In the genomic region with DNA sequence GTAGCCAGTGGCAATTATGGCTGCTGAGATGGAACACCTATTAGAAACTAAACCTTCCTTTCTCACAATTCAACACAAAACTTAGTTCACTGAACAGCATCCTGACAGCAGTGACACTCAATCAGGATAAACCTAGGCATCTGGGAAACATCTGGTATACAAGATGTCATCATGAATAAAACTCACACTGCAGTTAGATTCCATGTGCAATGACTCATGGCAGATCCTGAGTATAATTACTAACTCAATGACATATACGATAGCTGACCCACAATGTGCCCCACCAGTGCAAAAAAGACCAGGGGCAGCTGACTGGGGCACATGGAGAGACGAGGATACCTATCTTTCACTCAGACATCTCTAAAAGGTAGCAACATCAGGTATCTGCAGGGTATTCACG, we compare ENCODE assay signal across 14 cellular contexts. TPM values are rescaled to one million over a fixed set of nuclear protein-coding genes. Genes with fewer than 3 reads are reported as not detected.
DNase-seq lines count a peak whose midpoint lies in the region; ATAC-seq and TF ChIP-seq lines count a peak whose summit lies in the region.
"Had no signal": no experiment of that assay in that cellular context is flagged by ENCODE, and none has a peak within 500 bp of the region (broad histone marks: within the 10 kb centered on the region; RNA-seq: fewer than 3 reads in every experiment).

No MANE protein-coding gene starts in this region.

- TF ChIP-seq POLR2A in IMR-90 (IDR thresholded peaks at IDR 0.05; ENCODE audit: low read depth, low read length): no peak

- peak overlapping the region; percentile 73 for H3K4me2 ChIP-seq in IMR-90 (ENCODE audit: low read depth, low read length)
- H3K4me2 ChIP-seq: BLaER1 treated with 17β-estradiol and CSF1 and Interleukin-3, amounts not matched to agents 10 nM and 100 nM had no signal

- peak overlapping the region; percentile 12 for H2BK20ac ChIP-seq in IMR-90 (ENCODE audit: low read depth, low read length)

- peak overlapping the region; percentile 49 for H3K4ac ChIP-seq in IMR-90 (ENCODE audit: low read depth, low read length)

- no peak overlapping the region for H3K18ac ChIP-seq in IMR-90 (ENCODE audit: low read depth, low read length)

- H2AK5ac ChIP-seq in IMR-90 (ENCODE audit: low read depth, low read length): peak overlapping the region; percentile 76

- peaks cover 42 to 80% of the 10 kb centered on the region in 2 experiments for H3K79me1 ChIP-seq in IMR-90 (ENCODE audit: low read depth in 1 of 2, low read length in 2 of 2)

- H3K27ac ChIP-seq in ACC112 (ENCODE audit: low read depth, low read length) (peak overlapping the region; percentile 27; the same call in 1 of the 2 replicates), IMR-90 (ENCODE audit: insufficient read depth, low read length) (peak overlapping the region; percentile 85; the same call in 1 of the 2 replicates)
- H3K27ac ChIP-seq: BLaER1 treated with 17β-estradiol and CSF1 and Interleukin-3, amounts not matched to agents 10 nM and 100 nM; thyroid gland had no signal

- no peak for TF ChIP-seq CTCF in IMR-90 (conservative IDR thresholded peaks at IDR 0.05; ENCODE audit: low read depth, low read length)

- peaks cover 57% of the 10 kb centered on the region for H3K79me2 ChIP-seq in ACC112 (ENCODE audit: control insufficient read depth, insufficient read depth, low read length, unreplicated experiment)

- H3K14ac ChIP-seq in IMR-90 (replicated peaks; ENCODE audit: low read depth, low read length): no peak overlapping the region

- H3K9ac ChIP-seq in IMR-90 (ENCODE audit: low read depth, low read length): no peak overlapping the region
- H3K9ac ChIP-seq: BLaER1 treated with 17β-estradiol and CSF1 and Interleukin-3, amounts not matched to agents 10 nM and 100 nM had no signal

- no peak for TF ChIP-seq RAD21 in IMR-90 (IDR thresholded peaks at IDR 0.05; ENCODE audit: low read length)

- no peak overlapping the region; the same call in 2 of the 3 replicates for H2BK15ac ChIP-seq in IMR-90 (ENCODE audit: low read depth, low read length)

- H3K56ac ChIP-seq in IMR-90 (ENCODE audit: extremely low read depth, insufficient read depth, low read length): no peak overlapping the region

- peak overlapping the region in 1 of 2 experiments; percentile 28; a peak in 1 of 4 replicates for H4K8ac ChIP-seq in IMR-90 (ENCODE audit: low read depth in 2 of 2, low read length in 2 of 2)

- CTCF ChIA-PET in IMR-90 (lab: Yijun Ruan, JAX): interaction anchor here (1.5 kb wide), 1 partner anchor 79 kb away, joined by 3 read pairs; no protein-coding TSS in a partner anchor

- H2AK9ac ChIP-seq in IMR-90 (replicated peaks; ENCODE audit: low read depth, low read length, poor library complexity): no peak overlapping the region

- ATAC-seq in IMR-90 (ENCODE audit: low read depth) (peak; percentile 66), GM21528 (IDR thresholded peaks at IDR 0.05; ENCODE audit: low FRiP score, unreplicated experiment) (no peak)
- ATAC-seq: natural killer cell treated with Interleukin-12 subunit alpha and Interleukin-12 subunit beta and Interleukin-15 and Interleukin-18, amount 100 ng/mL, for 72 hours had no signal

- peaks cover 62% of the 10 kb centered on the region for H4K20me1 ChIP-seq in IMR-90 (ENCODE audit: insufficient read depth, low read length)

- H4K91ac ChIP-seq in IMR-90 (ENCODE audit: insufficient read depth, low read depth, low read length): 0 out of 2 replicates have a peak overlapping the region, but pooled peaks have one; percentile 20

- H2AFZ ChIP-seq in ACC112 (ENCODE audit: low read length, unreplicated experiment): no peak overlapping the region
- no peak overlapping the region for H2AFZ ChIP-seq in IMR-90 (replicated peaks; ENCODE audit: low read length, poor library complexity)

- POLR2A ChIA-PET in IMR-90 (lab: Charles Lee; ENCODE audit: unreplicated experiment): no interaction called here

- peak overlapping the region; percentile 47 for H2BK5ac ChIP-seq in IMR-90 (ENCODE audit: low read depth, low read length, poor library complexity, severe bottlenecking)

- peaks cover 22% of the 10 kb centered on the region for H3K9me1 ChIP-seq in IMR-90 (ENCODE audit: insufficient read depth, low read length)

- dilution Hi-C loops in IMR-90 (cut with HindIII; ENCODE audit: low sequenced_read_pairs, unreplicated experiment): no loop called here

- no CpG with 5 or more reads among the region's 3 CpGs for WGBS in IMR-90 (ENCODE audit: extremely low coverage in 2 of 2, insufficient read length in 1 of 2), 2 experiments

- no peaks in the 10 kb centered on the region for H3K27me3 ChIP-seq in ACC112 (ENCODE audit: insufficient read depth, low read length)
- no peaks in the 10 kb centered on the region for H3K27me3 ChIP-seq in IMR-90 (ENCODE audit: control insufficient read depth, insufficient read depth, low read length)
- H3K27me3 ChIP-seq: BLaER1 treated with 17β-estradiol and CSF1 and Interleukin-3, amounts not matched to agents 10 nM and 100 nM; thyroid gland had no signal

- in situ Hi-C loops in IMR-90 (cut with MboI; ENCODE audit: low sequenced_read_pairs): no loop called here

- H3K23ac ChIP-seq in IMR-90 (ENCODE audit: low read depth, low read length): no peak overlapping the region

- H3K36me3 ChIP-seq in ACC112 (ENCODE audit: insufficient read depth, low read length): no peaks in the 10 kb centered on the region
- H3K36me3 ChIP-seq in IMR-90 (ENCODE audit: control insufficient read depth, insufficient read depth, low read length): no peaks in the 10 kb centered on the region
- H3K36me3 ChIP-seq: BLaER1 treated with 17β-estradiol and CSF1 and Interleukin-3, amounts not matched to agents 10 nM and 100 nM; thyroid gland had no signal

- intact Hi-C loops in IMR-90 (cut with micrococcal nuclease): loop anchor here (2.0 kb wide), 1 partner anchor 14 kb away; no protein-coding TSS in a partner anchor

- H3K9me3 ChIP-seq in IMR-90 (ENCODE audit: control insufficient read depth, insufficient read depth, low read length): no peaks in the 10 kb centered on the region
- H3K9me3 ChIP-seq: BLaER1 treated with 17β-estradiol and CSF1 and Interleukin-3, amounts not matched to agents 10 nM and 100 nM; thyroid gland had no signal

- H3K4me1 ChIP-seq in ACC112 (ENCODE audit: control insufficient read depth, insufficient read depth, low read length, unreplicated experiment) (peaks cover 13% of the 10 kb centered on the region), IMR-90 (ENCODE audit: control insufficient read depth, insufficient read depth, low read length) (peaks cover 23% of the 10 kb centered on the region)

- no TSS peak for BruUV-seq in IMR-90 (replicated peaks; lab: Mats Ljungman, UMichigan)

- no peak overlapping the region for H3K4me3 ChIP-seq in ACC112 (ENCODE audit: low read depth, low read length)
- no peak overlapping the region for H3K4me3 ChIP-seq in IMR-90 (ENCODE audit: insufficient read depth, low read depth, low read length)
- H3K4me3 ChIP-seq: BLaER1 treated with 17β-estradiol and CSF1 and Interleukin-3, amounts not matched to agents 10 nM and 100 nM; thyroid gland had no signal

- peak overlapping the region; percentile 33 for H2BK120ac ChIP-seq in IMR-90 (ENCODE audit: low read depth, low read length)

- H4K5ac ChIP-seq in IMR-90 (ENCODE audit: low read depth, low read length): no peak overlapping the region

- DNase-seq in IMR-90 (peak; percentile 92), dermis blood vessel endothelial cell (peak; percentile 68), lung microvascular endothelial cell (ENCODE audit: low read depth in 2 of 2) (peak; percentile 52 to 84), DMS79 treated with DMSO at 0.1 percent for 48 hours (lab: John Stamatoyannopoulos, UW) (no peak), NCI-H510A treated with DMSO at 0.1 percent for 48 hours (lab: John Stamatoyannopoulos, UW) (no peak)
- DNase-seq in activated CD4-positive, alpha-beta T cell treated with anti-CD3 and anti-CD28 coated beads for 48 hours: no peak
- DNase-seq: hypothalamus; NCI-H345; stimulated activated CD4-positive, alpha-beta T cell treated with anti-CD3 and anti-CD28 coated beads, Interleukin-4, amount 100 ng/mL, for 4 hours; thyroid gland had no signal

TF ChIP-seq in IMR-90, 13 proteins besides CTCF, POLR2A, EP300 and RAD21 (continues in another document):
- TF ChIP-seq BHLHE40 (IDR thresholded peaks at IDR 0.05; ENCODE audit: low read depth, low read length): 0 out of 2 replicates have a peak, but pooled peaks have one; percentile 5
- peak; percentile 63; the same call in 1 of the 2 replicates for TF ChIP-seq MXI1 (IDR thresholded peaks at IDR 0.05; ENCODE audit: borderline replicate concordance, low read depth, low read length)
- peak; percentile 83 for TF ChIP-seq FOS (IDR thresholded peaks at IDR 0.05; ENCODE audit: low read depth, low read length)
- peak; percentile 85 for TF ChIP-seq RCOR1 (IDR thresholded peaks at IDR 0.05; ENCODE audit: insufficient replicate concordance, low read length)
- TF ChIP-seq RFX5 (IDR thresholded peaks at IDR 0.05; ENCODE audit: low read depth, low read length): no peak
- peak; percentile 44 for TF ChIP-seq CEBPB (IDR thresholded peaks at IDR 0.05; ENCODE audit: low read depth, low read length)
- no peak for TF ChIP-seq MAZ (IDR thresholded peaks at IDR 0.05; ENCODE audit: borderline replicate concordance, low read depth, low read length)
- no peak for TF ChIP-seq ELK1 (IDR thresholded peaks at IDR 0.05; ENCODE audit: borderline replicate concordance, low read depth, low read length)
- TF ChIP-seq NFE2L2 (IDR thresholded peaks at IDR 0.05; ENCODE audit: low read depth, low read length): no peak
- no peak for TF ChIP-seq MAFK (IDR thresholded peaks at IDR 0.05; ENCODE audit: low read depth, low read length)

RNA-seq across cellular contexts. Expression of gene RBFOX2, which starts 17.7 kb away (rescaled TPM):
- 178 and 227 TPM in 2 replicates for total RNA-seq in IMR-90 (2012; rRNA removed)
- 146 and 151 TPM in 2 replicates for polyA plus RNA-seq in IMR-90 (2012; rRNA removed)
- polyA plus RNA-seq in IMR-90 (2012; cell fraction: cytosol; rRNA removed): 70.2 and 96.3 TPM in 2 replicates
- polyA plus RNA-seq in IMR-90 (2012; cell fraction: nucleus; rRNA removed; ENCODE audit: low replicate concordance): 131 and 234 TPM in 2 replicates
- 107 and 149 TPM in 2 replicates for total RNA-seq in dermis blood vessel endothelial cell
- 83.1 and 89.4 TPM in 2 replicates for total RNA-seq in lung microvascular endothelial cell

Comparison
In these comparisons a context has a peak if more than half of its experiments do, and no peak if none do; other contexts are left out.
1. DNase-seq: peak in IMR-90 (single experiment), dermis blood vessel endothelial cell (single experiment) and lung microvascular endothelial cell (2 of 2); none in activated CD4-positive, alpha-beta T cell treated with anti-CD3 and anti-CD28 coated beads for 48 hours (single experiment), DMS79 treated with DMSO at 0.1 percent for 48 hours (single experiment) and NCI-H510A treated with DMSO at 0.1 percent for 48 hours (single experiment).